Comparison of ENCODE assay signal across 19 cellular contexts in genomic region chr2:222142027-222142426, GRCh38.
DNase-seq lines count a peak whose midpoint lies in the region; ATAC-seq lines count a peak whose summit lies in the region.
"Had no signal": no experiment of that assay in that cellular context is flagged by ENCODE, and none has a peak within 500 bp of the region (broad histone marks: within the 10 kb centered on the region; RNA-seq: fewer than 3 reads in every experiment).

No MANE protein-coding gene starts in this region.

- no peaks in the 10 kb centered on the region for H3K36me3 ChIP-seq in H7 (replicated peaks; ENCODE audit: control insufficient read depth, insufficient read depth, low read length)
- H3K36me3 ChIP-seq: spleen, tibial nerve had no signal

- no peak overlapping the region for H3K4me3 ChIP-seq in H7 (ENCODE audit: insufficient read depth, low read depth, low read length)
- H3K4me3 ChIP-seq: GM12878, spleen, tibial nerve had no signal

- DNase-seq in EL = peak; percentile 81
- DNase-seq in M059J (ENCODE audit: low read depth) = peak; percentile 90
- DNase-seq in astrocyte of the hippocampus (ENCODE audit: low read depth, low spot score) = peak; percentile 24
- peak; percentile 14 for DNase-seq in myocyte (ENCODE audit: low read depth)
- DNase-seq in H7 = no peak
- DNase-seq: activated naive CD8-positive, alpha-beta T cell treated with anti-CD3 and anti-CD28 coated beads, Interleukin-2, amount 50 U/mL, for 24 hours; endodermal cell; HCEC 1CT; MM.1S; naive B cell; NCI-H1694 treated with DMSO at 0.1 percent for 48 hours; NCI-H510A treated with DMSO at 0.1 percent for 48 hours; spleen; stimulated activated naive CD4-positive, alpha-beta T cell had no signal

- H3K27me3 ChIP-seq in H7 (ENCODE audit: control insufficient read depth, insufficient read depth, low read length) = no peaks in the 10 kb centered on the region
- H3K27me3 ChIP-seq: spleen, tibial nerve had no signal

- ATAC-seq in GM21526 (IDR thresholded peaks at IDR 0.05; ENCODE audit: low FRiP score, unreplicated experiment) (no peak), GM21367 (IDR thresholded peaks at IDR 0.05; ENCODE audit: unreplicated experiment) (no peak), esophagus mucosa (no peak)
- ATAC-seq: activated naive CD8-positive, alpha-beta T cell treated with anti-CD3 and anti-CD28 coated beads, Interleukin-2, amount 50 U/mL, for 24 hours; GM12878 had no signal
